ENCODE assay signal across 8 cellular contexts in the genomic region with DNA sequence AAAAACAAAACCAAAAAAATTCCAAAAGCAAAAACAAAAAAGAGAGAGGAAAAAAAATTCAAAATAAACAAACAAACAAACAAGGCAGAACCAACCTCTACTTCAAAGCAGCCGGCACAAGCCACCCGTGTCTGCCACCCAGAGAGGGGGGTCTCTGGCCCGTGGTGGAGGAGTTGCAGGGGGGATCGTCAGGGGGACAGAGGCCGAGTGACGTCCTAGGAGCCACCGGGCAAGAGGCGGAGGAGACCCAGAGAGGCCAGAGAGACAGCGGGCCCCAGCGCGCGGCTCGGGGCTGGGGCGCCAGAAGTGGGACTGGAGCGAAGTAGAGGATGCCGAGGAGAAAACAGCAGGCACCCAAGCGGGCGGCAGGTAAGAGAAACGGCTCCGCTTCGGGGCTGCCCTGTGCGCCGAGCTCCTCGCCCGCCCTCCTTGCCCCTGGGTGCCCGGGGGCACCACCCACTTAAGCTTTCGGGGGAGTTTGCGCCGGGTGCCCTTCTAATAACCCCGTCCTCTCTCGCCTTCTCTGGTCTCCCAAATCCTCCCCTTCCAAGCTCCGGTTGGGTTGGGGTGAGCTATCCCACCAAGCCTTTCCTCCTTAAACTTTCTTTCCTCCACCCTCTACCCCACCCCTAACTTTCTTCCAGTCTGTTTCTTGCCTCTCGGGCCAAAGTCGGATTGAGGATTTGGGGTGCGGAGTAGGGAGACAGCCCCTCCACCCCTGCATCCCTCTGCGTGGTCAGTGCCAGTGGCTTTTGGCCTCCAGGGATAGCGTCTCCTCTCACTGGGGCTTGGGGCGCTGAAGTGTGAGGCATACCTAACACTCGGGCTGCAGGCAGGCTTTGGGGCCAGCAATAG. TPM values are rescaled to one million over a fixed set of nuclear protein-coding genes. Genes with fewer than 3 reads are reported as not detected.
DNase-seq lines count a peak whose midpoint lies in the region; ATAC-seq and TF ChIP-seq lines count a peak whose summit lies in the region.

No MANE protein-coding gene starts in this region.

- peaks cover 40% of the 10 kb centered on the region for H3K79me2 ChIP-seq in smooth muscle cell (ENCODE audit: low read depth)

- peak overlapping the region; percentile 91 for H3K27ac Mint-ChIP-seq in activated naive CD4-positive, alpha-beta T cell treated with anti-CD3 and anti-CD28 coated beads, Interleukin-2, amount 10 ng/mL, durations not matched to agents 7 days and 5 days

- H3K27me3 Mint-ChIP-seq in activated naive CD4-positive, alpha-beta T cell treated with anti-CD3 and anti-CD28 coated beads, Interleukin-2, amount 10 ng/mL, durations not matched to agents 7 days and 5 days, result peaks cover 16% of the 10 kb centered on the region

- H2AFZ ChIP-seq in smooth muscle cell (ENCODE audit: low read depth), result peak overlapping the region; percentile 99

- peaks cover 5% of the 10 kb centered on the region for H3K36me3 Mint-ChIP-seq in activated naive CD4-positive, alpha-beta T cell treated with anti-CD3 and anti-CD28 coated beads, Interleukin-2, amount 10 ng/mL, durations not matched to agents 7 days and 5 days

- H3K27ac ChIP-seq in iPS DF 6.9 (ENCODE audit: low read length), result no peak overlapping the region
- H3K27ac ChIP-seq in smooth muscle cell (ENCODE audit: low read depth), result peak overlapping the region; percentile 44

- H3K4me2 ChIP-seq in smooth muscle cell, result peak overlapping the region; percentile 99

- CTCF ChIA-PET in activated naive CD4-positive, alpha-beta T cell treated with anti-CD3 and anti-CD28 coated beads, Interleukin-2, amount 10 ng/mL, durations not matched to agents 7 days and 5 days (lab: Charles Lee), result interaction anchor here (1.3 to 1.6 kb wide), 2 partner anchors 56 to 243 kb away, joined by 3 read pairs; no protein-coding TSS in a partner anchor

- H3K4me3 ChIP-seq in iPS DF 6.9 (ENCODE audit: low read length), result peak overlapping the region; percentile 41; the same call in 1 of the 2 replicates
- H3K4me3 ChIP-seq in smooth muscle cell, result peak overlapping the region; percentile 96

- WGBS in iPS DF 6.9 (ENCODE audit: insufficient coverage, insufficient read length), result no CpG with 5 or more reads among the region's 39 CpGs
- WGBS in smooth muscle cell (ENCODE audit: low lambda C conversion rate), result 4% methylated on average over 30 of the region's 39 CpGs

- H3K36me3 ChIP-seq in iPS DF 6.9 (ENCODE audit: control insufficient read depth, insufficient read depth, low read length) (no peaks in the 10 kb centered on the region), smooth muscle cell (ENCODE audit: low read depth) (no peaks in the 10 kb centered on the region)

- DNase-seq in NOMO-1 treated with DMSO at 0.1 percent for 48 hours (lab: John Stamatoyannopoulos, UW; ENCODE audit: unreplicated experiment) (peak; percentile 0), NOMO-1 treated with dmso at 0.1 percent for 144 hours (lab: John Stamatoyannopoulos, UW; ENCODE audit: unreplicated experiment) (no peak), iPS DF 6.9 (ENCODE audit: low read depth, low spot score) (no peak), smooth muscle cell (lab: John Stamatoyannopoulos, UW; ENCODE audit: unreplicated experiment) (no peak)
- DNase-seq in activated naive CD4-positive, alpha-beta T cell treated with anti-CD3 and anti-CD28 coated beads, Interleukin-2, amount 10 ng/mL, durations not matched to agents 7 days and 5 days, result peak; percentile 63

- H3K9me3 Mint-ChIP-seq in activated naive CD4-positive, alpha-beta T cell treated with anti-CD3 and anti-CD28 coated beads, Interleukin-2, amount 10 ng/mL, durations not matched to agents 7 days and 5 days, result no peaks in the 10 kb centered on the region

- peak overlapping the region; percentile 90 for H3K4me3 Mint-ChIP-seq in activated naive CD4-positive, alpha-beta T cell treated with anti-CD3 and anti-CD28 coated beads, Interleukin-2, amount 10 ng/mL, durations not matched to agents 7 days and 5 days

- H3K4me1 Mint-ChIP-seq in activated naive CD4-positive, alpha-beta T cell treated with anti-CD3 and anti-CD28 coated beads, Interleukin-2, amount 10 ng/mL, durations not matched to agents 7 days and 5 days, result peaks cover 55% of the 10 kb centered on the region

- no peaks in the 10 kb centered on the region; the same call in 1 of the 2 replicates for H3K27me3 ChIP-seq in iPS DF 6.9 (ENCODE audit: control insufficient read depth, insufficient read depth, low read length)
- H3K27me3 ChIP-seq in smooth muscle cell (ENCODE audit: low read depth), result peaks cover 4% of the 10 kb centered on the region

- TF ChIP-seq CTCF in smooth muscle cell (IDR thresholded peaks at IDR 0.05; ENCODE audit: borderline replicate concordance, insufficient read depth, poor library complexity, severe bottlenecking), result no peak

- H3F3A ChIP-seq in smooth muscle cell (ENCODE audit: low read depth), result no peaks in the 10 kb centered on the region

- H3K9ac ChIP-seq in smooth muscle cell (ENCODE audit: low read depth), result peak overlapping the region; percentile 82

- no peaks in the 10 kb centered on the region for H4K20me1 ChIP-seq in smooth muscle cell (ENCODE audit: low read depth)

- H3K9me3 ChIP-seq in iPS DF 6.9 (ENCODE audit: control insufficient read depth, insufficient read depth, low read length) (no peaks in the 10 kb centered on the region), smooth muscle cell (replicated peaks; ENCODE audit: low read depth) (no peaks in the 10 kb centered on the region)

- ATAC-seq in GM19467 (IDR thresholded peaks at IDR 0.05; ENCODE audit: unreplicated experiment) (no peak), HG03378 (IDR thresholded peaks at IDR 0.05; ENCODE audit: unreplicated experiment) (no peak), GM18858 (IDR thresholded peaks at IDR 0.05; ENCODE audit: unreplicated experiment) (no peak)

- H3K4me1 ChIP-seq in iPS DF 6.9 (ENCODE audit: control insufficient read depth, insufficient read depth, low read length) (no peaks in the 10 kb centered on the region), smooth muscle cell (ENCODE audit: low read depth) (peaks cover 16% of the 10 kb centered on the region)

RNA-seq across cellular contexts. Expression of a gene that starts 1.0 kb away (rescaled TPM):
- 6.6 and 13.7 TPM in 2 replicates for total RNA-seq in smooth muscle cell
- polyA plus RNA-seq in smooth muscle cell, result 4.8 and 6.3 TPM in 2 replicates

Comparison
In these comparisons a context has a peak if more than half of its experiments do, and no peak if none do; other contexts are left out.
1. DNase-seq: peak in NOMO-1 treated with DMSO at 0.1 percent for 48 hours (single experiment) and activated naive CD4-positive, alpha-beta T cell treated with anti-CD3 and anti-CD28 coated beads, Interleukin-2, amount 10 ng/mL, durations not matched to agents 7 days and 5 days (single experiment); none in NOMO-1 treated with dmso at 0.1 percent for 144 hours (single experiment), iPS DF 6.9 (single experiment) and smooth muscle cell (single experiment).